ENCODE assay signal across 8 cellular contexts in genomic region chr19:49086296-49086695, GRCh38. TPM values are rescaled to one million over a fixed set of nuclear protein-coding genes. Genes with fewer than 3 reads are reported as not detected.
DNase-seq lines count a peak whose midpoint lies in the region; ATAC-seq and TF ChIP-seq lines count a peak whose summit lies in the region.

No MANE protein-coding gene starts in this region.

- ATAC-seq in heart left ventricle (no peak), left ventricle myocardium superior (no peak)

- no TSS peak for BruUV-seq in MCF 10A (replicated peaks; lab: Mats Ljungman, UMichigan)

- H3K27ac Mint-ChIP-seq in MCF 10A (ENCODE audit: low read depth, unreplicated experiment) = peak overlapping the region; percentile 95

- DNase-seq in heart left ventricle (no peak), left ventricle myocardium superior (no peak), MCF 10A (ENCODE audit: unreplicated experiment) (no peak), vagina (ENCODE audit: extremely low spot score in 2 of 2) (no peak), ACHN (no peak), DMS53 (lab: John Stamatoyannopoulos, UW) (no peak), D341Med (ENCODE audit: low spot score) (no peak)

- H3K9me3 Mint-ChIP-seq in MCF 10A (ENCODE audit: unreplicated experiment) = no peaks in the 10 kb centered on the region

- 49 to 65% (median 53%) methylated on average over 11 of the region's 11 CpGs for WGBS in heart left ventricle, 4 donors

- CTCF ChIA-PET in MCF 10A (lab: Yijun Ruan, JAX) = interaction anchor here (0.6 to 3.9 kb wide), 9 partner anchors 12 to 870 kb away, joined by 3 to 28 read pairs (median 3); no protein-coding TSS in a partner anchor

- H3K4me3 Mint-ChIP-seq in MCF 10A (ENCODE audit: unreplicated experiment) = peak overlapping the region; percentile 97

- H3K4me1 ChIP-seq in heart left ventricle (peaks cover 0 to 36% (median 27%) of the 10 kb centered on the region in 12 donors), mononuclear cell (ENCODE audit: insufficient read depth, low read length) (peaks cover 32% of the 10 kb centered on the region), vagina (peaks cover 29% of the 10 kb centered on the region)

- H3K27me3 Mint-ChIP-seq in MCF 10A (ENCODE audit: insufficient read depth, unreplicated experiment) = no peaks in the 10 kb centered on the region

- H3K36me3 Mint-ChIP-seq in MCF 10A (ENCODE audit: insufficient read depth, unreplicated experiment) = peaks cover 43% of the 10 kb centered on the region

- H3K9me3 ChIP-seq in heart left ventricle (no peaks in the 10 kb centered on the region), mononuclear cell (ENCODE audit: low read depth, low read length) (no peaks in the 10 kb centered on the region), vagina (no peaks in the 10 kb centered on the region)

- no peak for TF ChIP-seq CTCF in heart left ventricle (IDR thresholded peaks at IDR 0.05)
- TF ChIP-seq CTCF in MCF 10A (IDR thresholded peaks at IDR 0.05; ENCODE audit: unreplicated experiment) = no peak
- TF ChIP-seq CTCF in vagina (IDR thresholded peaks at IDR 0.05) = no peak

- H3K27me3 ChIP-seq in heart left ventricle (peaks cover 0 to under 1% (median 0%) of the 10 kb centered on the region in 9 donors), mononuclear cell (ENCODE audit: insufficient read depth, low read length) (no peaks in the 10 kb centered on the region), vagina (no peaks in the 10 kb centered on the region)

- intact Hi-C loops in heart left ventricle (cut with DNase I) (loop anchor here in 1 of 10 donors (5.0 kb wide), 1 partner anchor 71 kb away; the partner anchor contains the start of genes HRC and TRPM4), left ventricle myocardium superior (cut with micrococcal nuclease) (no loop called here), MCF 10A (cut with micrococcal nuclease) (no loop called here), vagina (cut with DNase I) (no loop called here)

- H3K36me3 ChIP-seq in heart left ventricle = peaks cover 3 to 47% (median 40%) of the 10 kb centered on the region in 9 donors
- peaks cover under 1 to 29% of the 10 kb centered on the region in 2 donors for H3K36me3 ChIP-seq in vagina

- POLR2A ChIA-PET in MCF 10A (lab: Yijun Ruan, JAX) = interaction anchor here (0.6 to 2.4 kb wide), 9 partner anchors 12 to 494 kb away, joined by 3 to 8 read pairs (median 4); partner anchors contain the start of genes GYS1, LIN7B and NOSIP

- H3K4me3 ChIP-seq in heart left ventricle (peak overlapping the region; percentile 81 to 99 (median 90)), mononuclear cell (ENCODE audit: low read length) (peak overlapping the region; percentile 96), vagina (peak overlapping the region; percentile 69 to 72)

- H3K27ac ChIP-seq in heart left ventricle (peak overlapping the region in 6 of 12 donors; percentile 84 to 94 (median 90)), vagina (peak overlapping the region; percentile 80)

- H3K4me1 Mint-ChIP-seq in MCF 10A (ENCODE audit: insufficient read depth, unreplicated experiment) = peaks cover 17% of the 10 kb centered on the region

- TF ChIP-seq POLR2A in heart left ventricle (IDR thresholded peaks at IDR 0.05) (no peak), vagina (IDR thresholded peaks at IDR 0.05) (no peak)

- in situ Hi-C loops in ACHN (cut with HindIII; ENCODE audit: low pct_ligation_motif_present, low pct_unique_long_range_greater_than_20kb, low sequenced_read_pairs) = no loop called here

RNA-seq across cellular contexts. Expression of gene SNRNP70, which starts 1.0 kb away (rescaled TPM):
- total RNA-seq in heart left ventricle (100 to 1,000 TPM in 4 of 9 donors, 10 to 100 TPM in 5; 61.6 to 115 (median 92.2) TPM), left ventricle myocardium superior (139 TPM), MCF 10A (2022) (199 and 200 TPM in 2 replicates), mononuclear cell (136 TPM), vagina (380 TPM)
- 100 to 1,000 TPM in 1 of 2 donors, 10 to 100 TPM in 1; 96.6 to 163 TPM for polyA plus RNA-seq in heart left ventricle

RNA-seq across cellular contexts. Expression of gene KCNA7, which starts 13.8 kb away (rescaled TPM):
- 1 to 10 TPM in 2 of 9 donors, under 1 TPM in 7; 0.12 to 1.6 (median 0.36) TPM for total RNA-seq in heart left ventricle
- 1 to 10 TPM in 1 of 2 donors, under 1 TPM in 1; 0.07 to 2.2 TPM for polyA plus RNA-seq in heart left ventricle
- 0.42 TPM for total RNA-seq in left ventricle myocardium superior
- total RNA-seq in MCF 10A (2022) = not detected in 2 replicates
- under 0.01 TPM for total RNA-seq in mononuclear cell
- not detected for total RNA-seq in vagina

RNA-seq across cellular contexts. Expression of gene NTF4, which starts 21.7 kb away (rescaled TPM):
- not detected for total RNA-seq in heart left ventricle
- polyA plus RNA-seq in heart left ventricle = under 1 TPM in 1 of 2 donors, not detected in 1; 0.76 TPM
- total RNA-seq in left ventricle myocardium superior = not detected
- total RNA-seq in MCF 10A (2022) = 6.0 and 7.8 TPM in 2 replicates
- total RNA-seq in mononuclear cell = not detected
- total RNA-seq in vagina = 6.1 TPM

RNA-seq across cellular contexts. Expression of gene LIN7B, which starts 27.9 kb away (rescaled TPM):
- total RNA-seq in heart left ventricle = 10 to 100 TPM; 13.4 to 55.8 (median 22.6) TPM
- 10 to 100 TPM; 12.6 to 40.5 TPM for polyA plus RNA-seq in heart left ventricle
- 19.8 TPM for total RNA-seq in left ventricle myocardium superior
- total RNA-seq in MCF 10A (2022) = 2.6 and 3.2 TPM in 2 replicates
- 2.5 TPM for total RNA-seq in mononuclear cell
- total RNA-seq in vagina = 23.8 TPM

RNA-seq across cellular contexts. Expression of gene CGB7, which starts 28.7 kb away (rescaled TPM):
- total RNA-seq in heart left ventricle (under 1 TPM in 1 of 9 donors, not detected in 8; 0.27 TPM), left ventricle myocardium superior (not detected), MCF 10A (2022) (2.3 and 2.5 TPM in 2 replicates), mononuclear cell (not detected), vagina (0.98 TPM)
- polyA plus RNA-seq in heart left ventricle = under 1 TPM; 0.08 TPM
